9 cellular contexts compared by ENCODE assay signal in genomic region chr1:183025782-183026774, GRCh38. TPM values are rescaled to one million over a fixed set of nuclear protein-coding genes. Genes with fewer than 3 reads are reported as not detected.
A peak's percentile ranks its signal among the peaks of the same experiment; 100 is the strongest.
DNase-seq lines count a peak whose midpoint lies in the region; ATAC-seq and TF ChIP-seq lines count a peak whose summit lies in the region.
"Had no signal": no experiment of that assay in that cellular context is flagged by ENCODE, and none has a peak within 500 bp of the region (broad histone marks: within the 10 kb centered on the region; RNA-seq: fewer than 3 reads in every experiment).

No MANE protein-coding gene starts in this region.

- H3K9me3 ChIP-seq in H9 (ENCODE audit: control insufficient read depth, low read depth, low read length) (no peaks in the 10 kb centered on the region), PC-3 (ENCODE audit: low read length) (no peaks in the 10 kb centered on the region), suprapubic skin (no peaks in the 10 kb centered on the region)

- no peak overlapping the region for H2BK120ac ChIP-seq in H9 (ENCODE audit: low read depth, low read length, poor library complexity, severe bottlenecking)

- H3K4me1 ChIP-seq in H9 (ENCODE audit: insufficient read depth, low read length), result peaks cover 7% of the 10 kb centered on the region
- H3K4me1 ChIP-seq in PC-3 (ENCODE audit: insufficient read depth, low read length), result peaks cover 64% of the 10 kb centered on the region
- peaks cover 67% of the 10 kb centered on the region for H3K4me1 ChIP-seq in suprapubic skin

- no peak overlapping the region for H2BK5ac ChIP-seq in H9 (ENCODE audit: insufficient read length, low read length)

- H2BK12ac ChIP-seq in H9 (ENCODE audit: insufficient read length, low read depth, low read length), result no peak overlapping the region

- peaks cover 62 to 63% of the 10 kb centered on the region in 2 experiments for H3K4me1 Mint-ChIP-seq in H9

- H2BK15ac ChIP-seq in H9 (ENCODE audit: low read depth, low read length), result no peak overlapping the region

- H4K5ac ChIP-seq in H9 (ENCODE audit: insufficient read length, low read depth, low read length), result no peak overlapping the region

- H4K8ac ChIP-seq in H9 (replicated peaks; ENCODE audit: insufficient read length, low read depth, low read length), result no peak overlapping the region

- H4K20me1 ChIP-seq in H9 (ENCODE audit: control insufficient read depth, insufficient read depth, insufficient read length), result no peaks in the 10 kb centered on the region
- 0 out of 2 replicates have a peak, but pooled peaks cover 3% of the 10 kb centered on the region for H4K20me1 ChIP-seq in PC-3 (ENCODE audit: low read length)

- no peak overlapping the region for H4K91ac ChIP-seq in H9 (ENCODE audit: insufficient read length, low read depth, low read length)

- H3K4ac ChIP-seq in H9 (ENCODE audit: low read depth, low read length), result no peak overlapping the region

- H3K56ac ChIP-seq in H9 (ENCODE audit: insufficient read length, low read depth, low read length), result no peak overlapping the region

- peaks cover 0 to 3% (median 0%) of the 10 kb centered on the region in 3 experiments; a peak in 2 of 7 replicates for H3K36me3 Mint-ChIP-seq in H9 (ENCODE audit: insufficient read depth in 1 of 3, low read depth in 3 of 3)

- H3K23ac ChIP-seq in H9 (ENCODE audit: insufficient read length, low read depth, low read length), result no peak overlapping the region

- H2AK5ac ChIP-seq in H9 (ENCODE audit: insufficient read length, low read length), result no peak overlapping the region

- TF ChIP-seq POLR2A in suprapubic skin (IDR thresholded peaks at IDR 0.05) (no peak), erythroblast (IDR thresholded peaks at IDR 0.05; ENCODE audit: low read length) (no peak)

- DNase-seq in H9, result no peak
- peak; percentile 35 for DNase-seq in PC-3
- DNase-seq in foreskin fibroblast, result peak in 1 of 2 donors; percentile 31
- DNase-seq in suprapubic skin (ENCODE audit: low spot score in 2 of 2), result no peak
- no peak for DNase-seq in islet precursor cell
- DNase-seq in occipital lobe (lab: John Stamatoyannopoulos, UW), result no peak
- DNase-seq in erythroblast (lab: John Stamatoyannopoulos, UW), result no peak
- DNase-seq: activated CD4-positive, CD25-positive, alpha-beta regulatory T cell had no signal

- H3K9me3 Mint-ChIP-seq in H9, result no peaks in the 10 kb centered on the region

- H3K4me3 ChIP-seq in PC-3 (ENCODE audit: low read length) (peak overlapping the region; percentile 88), foreskin fibroblast (ENCODE audit: low read depth in 1 of 2, low read length in 2 of 2) (peak overlapping the region; percentile 64 to 84), suprapubic skin (peak overlapping the region; percentile 82)

- no TSS peak for BruUV-seq in PC-3 (replicated peaks; lab: Mats Ljungman, UMichigan)

- H3F3A ChIP-seq in PC-3 (ENCODE audit: low read length, unreplicated experiment), result peaks cover 4% of the 10 kb centered on the region

- H3K18ac ChIP-seq in H9 (ENCODE audit: insufficient read length, low read depth, low read length), result no peak overlapping the region

- H3K27me3 ChIP-seq in H9 (ENCODE audit: insufficient read depth, low read length) (no peaks in the 10 kb centered on the region), PC-3 (ENCODE audit: low read length) (no peaks in the 10 kb centered on the region), suprapubic skin (no peaks in the 10 kb centered on the region)

- TF ChIP-seq EP300 in suprapubic skin (IDR thresholded peaks at IDR 0.05), result no peak

- H2AFZ ChIP-seq in H9 (ENCODE audit: low read length) (no peak overlapping the region), PC-3 (ENCODE audit: low read length) (no peak overlapping the region)

- H3K27ac ChIP-seq in H9 (ENCODE audit: insufficient read length, low read depth, low read length), result no peak overlapping the region
- peak overlapping the region; percentile 100 for H3K27ac ChIP-seq in PC-3 (ENCODE audit: low read length)
- H3K27ac ChIP-seq in suprapubic skin, result no peak overlapping the region

- POLR2A ChIA-PET in PC-3 (lab: Charles Lee; ENCODE audit: unreplicated experiment), result no interaction called here

- H2BK20ac ChIP-seq in H9 (ENCODE audit: low read depth, low read length, poor library complexity, severe bottlenecking), result no peak overlapping the region

- no peak overlapping the region for H3K27ac Mint-ChIP-seq in H9

- ATAC-seq in PC-3 (no peak), GM21447 (IDR thresholded peaks at IDR 0.05; ENCODE audit: unreplicated experiment) (no peak)

- H3K9me2 ChIP-seq in PC-3 (replicated peaks; ENCODE audit: low read length), result no peaks in the 10 kb centered on the region

- H3K79me1 ChIP-seq in H9 (ENCODE audit: insufficient read depth, low read depth, low read length, poor library complexity, severe bottlenecking), result no peaks in the 10 kb centered on the region

- H3K23me2 ChIP-seq in H9 (ENCODE audit: insufficient read length, low read depth, low read length, poor library complexity, severe bottlenecking), result peaks cover 23% of the 10 kb centered on the region

- no peak overlapping the region for H3K4me2 ChIP-seq in H9 (ENCODE audit: insufficient read depth, insufficient read length, low read length)
- H3K4me2 ChIP-seq in PC-3 (ENCODE audit: low read length), result peak overlapping the region; percentile 93

- H3T11ph ChIP-seq in H9 (ENCODE audit: low read length), result no peak overlapping the region

- peaks cover 6% of the 10 kb centered on the region for H3K27me3 Mint-ChIP-seq in H9 (ENCODE audit: low read depth)

- H3K9ac ChIP-seq in H9 (ENCODE audit: extremely low read depth, insufficient read length, low read length) (no peak overlapping the region), PC-3 (ENCODE audit: low read length) (peak overlapping the region; percentile 88)

- intact Hi-C loops in PC-3 (cut with micrococcal nuclease), result loop anchor here (2.0 kb wide), 3 partner anchors 35 to 209 kb away; partner anchors contain the start of gene LAMC2

- peaks cover 2% of the 10 kb centered on the region; the same call in 1 of the 2 replicates for H3K79me2 ChIP-seq in H9 (ENCODE audit: insufficient read depth, low read length)
- H3K79me2 ChIP-seq in PC-3 (ENCODE audit: low read length), result peaks cover 74% of the 10 kb centered on the region

- H3K36me3 ChIP-seq in PC-3 (ENCODE audit: low read depth, low read length) (no peaks in the 10 kb centered on the region), suprapubic skin (no peaks in the 10 kb centered on the region)

- CTCF ChIA-PET in PC-3 (lab: Charles Lee), result interaction anchor here (0.5 kb wide), 1 partner anchor 209 kb away, joined by 3 read pairs; no protein-coding TSS in a partner anchor

- TF ChIP-seq CTCF in H9 (conservative IDR thresholded peaks at IDR 0.05) (no peak), PC-3 (conservative IDR thresholded peaks at IDR 0.05; ENCODE audit: low read depth, low read length) (no peak), foreskin fibroblast (IDR thresholded peaks at IDR 0.05; ENCODE audit: low read depth, low read length) (no peak), suprapubic skin (IDR thresholded peaks at IDR 0.05) (no peak)

- no CpG with 5 or more reads among the region's 4 CpGs for WGBS in H9 (ENCODE audit: extremely low coverage, insufficient read length, low lambda C conversion rate)
- WGBS in suprapubic skin, result 23% methylated on average over 4 of the region's 4 CpGs

- peak overlapping the region; percentile 85 to 88; a peak in 4 of 5 replicates for H3K4me3 Mint-ChIP-seq in H9

- no peak overlapping the region for H3K14ac ChIP-seq in H9 (ENCODE audit: insufficient read depth, low read length)

RNA-seq across cellular contexts. Expression of gene LAMC1, which starts 2.9 kb away (rescaled TPM):
- total RNA-seq in H9 (2021) (96.2 and 110 TPM in 2 replicates), PC-3 (2014; rRNA removed) (71.5 TPM in 2 replicates), suprapubic skin (100 to 1,000 TPM in 1 of 4 donors, 10 to 100 TPM in 3; 58.3 to 124 (median 77.6) TPM), occipital lobe (37.7 TPM)
